8 cellular contexts compared by ENCODE assay signal in genomic region chr11:61733120-61733978, GRCh38. TPM values are rescaled to one million over a fixed set of nuclear protein-coding genes. Genes with fewer than 3 reads are reported as not detected.
A peak's percentile ranks its signal among the peaks of the same experiment; 100 is the strongest.
DNase-seq lines count a peak whose midpoint lies in the region; ATAC-seq, FAIRE-seq and TF ChIP-seq lines count a peak whose summit lies in the region.

No MANE protein-coding gene starts in this region.

- DNase-seq in 8988T (peak; percentile 100), GM18507 (ENCODE audit: extremely low spot score, insufficient read length, low read depth) (peak; percentile 90), NCI-H446 (lab: John Stamatoyannopoulos, UW) (peak; percentile 81 to 94), choroid plexus epithelial cell (ENCODE audit: low read depth) (peak; percentile 92), left kidney (ENCODE audit: low read depth, low spot score) (peak; percentile 91)
- peak; percentile 92 for DNase-seq in activated CD4-positive, alpha-beta T cell treated with anti-CD3 and anti-CD28 coated beads for 36 hours
- DNase-seq in stimulated activated CD4-positive, alpha-beta T cell treated with anti-CD3 and anti-CD28 coated beads, Interleukin-2, amount 100 ng/mL, for 48 hours: peak; percentile 78 to 80

- intact Hi-C loops in activated CD4-positive, alpha-beta T cell treated with anti-CD3 and anti-CD28 coated beads for 36 hours (cut with DNase I, micrococcal nuclease): loop anchor here (1.0 to 5.0 kb wide), 4 partner anchors 36 to 95 kb away; partner anchors contain the start of gene DAGLA (in 2 of the 2)

- H3K4me3 ChIP-seq in choroid plexus epithelial cell (ENCODE audit: low read depth, low read length): no peak overlapping the region

- no peaks in the 10 kb centered on the region for H3K27me3 Mint-ChIP-seq in activated CD4-positive, alpha-beta T cell treated with anti-CD3 and anti-CD28 coated beads for 36 hours

- POLR2A ChIA-PET in activated CD4-positive, alpha-beta T cell treated with anti-CD3 and anti-CD28 coated beads for 36 hours (lab: Charles Lee): interaction anchor here (1.1 kb wide), 1 partner anchor 95 kb away, joined by 3 read pairs; no protein-coding TSS in a partner anchor

- peak; percentile 92 for FAIRE-seq in GM18507 (lab: Jason Lieb, UNC)

- TF ChIP-seq CTCF in choroid plexus epithelial cell (conservative IDR thresholded peaks at IDR 0.05; ENCODE audit: low read depth, low read length): peak; percentile 99

- H3K9me3 Mint-ChIP-seq in activated CD4-positive, alpha-beta T cell treated with anti-CD3 and anti-CD28 coated beads for 36 hours (ENCODE audit: low read depth): no peaks in the 10 kb centered on the region

- peak; percentile 60 for ATAC-seq in HG03196 (IDR thresholded peaks at IDR 0.05; ENCODE audit: unreplicated experiment)
- peak; percentile 95 for ATAC-seq in activated CD4-positive, alpha-beta T cell treated with anti-CD3 and anti-CD28 coated beads for 36 hours

- no peaks in the 10 kb centered on the region for H3K36me3 Mint-ChIP-seq in activated CD4-positive, alpha-beta T cell treated with anti-CD3 and anti-CD28 coated beads for 36 hours (ENCODE audit: low read depth)

- CTCF ChIA-PET in activated CD4-positive, alpha-beta T cell treated with anti-CD3 and anti-CD28 coated beads for 36 hours (lab: Charles Lee): interaction anchor here (0.6 to 2.3 kb wide), 33 partner anchors 10 to 1943 kb away, joined by 3 to 32 read pairs (median 4); partner anchors contain the start of gene FEN1

- no peak overlapping the region for H3K27ac Mint-ChIP-seq in activated CD4-positive, alpha-beta T cell treated with anti-CD3 and anti-CD28 coated beads for 36 hours

- peaks cover 2% of the 10 kb centered on the region for H3K4me1 Mint-ChIP-seq in activated CD4-positive, alpha-beta T cell treated with anti-CD3 and anti-CD28 coated beads for 36 hours

- no peak overlapping the region for H3K4me3 Mint-ChIP-seq in activated CD4-positive, alpha-beta T cell treated with anti-CD3 and anti-CD28 coated beads for 36 hours

RNA-seq across cellular contexts. Expression of gene MYRF, which starts 19.1 kb away (rescaled TPM):
- under 1 TPM; 0.25 to 0.57 TPM for total RNA-seq in activated CD4-positive, alpha-beta T cell treated with anti-CD3 and anti-CD28 coated beads for 36 hours

RNA-seq across cellular contexts. Expression of gene DAGLA, which starts 53.2 kb away (rescaled TPM):
- under 1 TPM; 0.09 to 0.14 TPM for total RNA-seq in activated CD4-positive, alpha-beta T cell treated with anti-CD3 and anti-CD28 coated beads for 36 hours

RNA-seq across cellular contexts. Expression of gene TMEM258, which starts 59.0 kb away (rescaled TPM):
- 100 to 1,000 TPM; 172 to 176 TPM for total RNA-seq in activated CD4-positive, alpha-beta T cell treated with anti-CD3 and anti-CD28 coated beads for 36 hours

RNA-seq across cellular contexts. Expression of gene FEN1, which starts 59.4 kb away (rescaled TPM):
- total RNA-seq in activated CD4-positive, alpha-beta T cell treated with anti-CD3 and anti-CD28 coated beads for 36 hours: 100 to 1,000 TPM in 1 of 2 experiments, 10 to 100 TPM in 1; 70.0 to 108 TPM
